ENCODE assay signal across 21 cellular contexts in genomic region chr5:68731255-68731654, GRCh38.
A peak's percentile ranks its signal among the peaks of the same experiment; 100 is the strongest.
DNase-seq lines count a peak whose midpoint lies in the region; ATAC-seq, FAIRE-seq and TF ChIP-seq lines count a peak whose summit lies in the region.
"Had no signal": no experiment of that assay in that cellular context is flagged by ENCODE, and none has a peak within 500 bp of the region (broad histone marks: within the 10 kb centered on the region; RNA-seq: fewer than 3 reads in every experiment).

No MANE protein-coding gene starts in this region.

- FAIRE-seq in islet of Langerhans (lab: Jason Lieb, UNC), result peak; percentile 36
- FAIRE-seq: RCC 7860 had no signal

- H3K27me3 ChIP-seq in rectal smooth muscle tissue (ENCODE audit: control insufficient read depth, insufficient read depth, low read length), result no peaks in the 10 kb centered on the region
- H3K27me3 ChIP-seq: suprapubic skin had no signal

- CTCF ChIA-PET in HEK293 (lab: Yijun Ruan, JAX), result interaction anchor here (0.6 kb wide), 1 partner anchor 177 kb away, joined by 4 read pairs; no protein-coding TSS in a partner anchor
- CTCF ChIA-PET in activated CD4-positive, alpha-beta memory T cell treated with anti-CD3 and anti-CD28 coated beads, Interleukin-2, amount 10 ng/mL, durations not matched to agents 7 days and 5 days (lab: Charles Lee), result no interaction called here

- no peak overlapping the region for H3K4me3 Mint-ChIP-seq in activated CD4-positive, alpha-beta memory T cell treated with anti-CD3 and anti-CD28 coated beads, Interleukin-2, amount 10 ng/mL, durations not matched to agents 7 days and 5 days
- H3K4me3 Mint-ChIP-seq: activated CD4-positive, alpha-beta T cell treated with anti-CD3 and anti-CD28 coated beads, Interleukin-2, amount 10 ng/mL, durations not matched to agents 24 days and 14 days; GM23338; neural crest cell; stimulated activated effector memory CD8-positive, alpha-beta T cell treated with anti-CD3 and anti-CD28 coated beads, Interleukin-12 subunit alpha, Interleukin-12 subunit beta, amount 100 ng/mL, for 72 hours had no signal

- peaks cover 16% of the 10 kb centered on the region for H3K4me1 ChIP-seq in HEK293 (ENCODE audit: control insufficient read depth, insufficient read depth, low read length)
- H3K4me1 ChIP-seq in rectal smooth muscle tissue (ENCODE audit: control insufficient read depth, insufficient read depth, low read length), result peaks cover 9% of the 10 kb centered on the region

- H3K4me1 Mint-ChIP-seq in activated CD4-positive, alpha-beta memory T cell treated with anti-CD3 and anti-CD28 coated beads, Interleukin-2, amount 10 ng/mL, durations not matched to agents 7 days and 5 days, result peaks cover 1% of the 10 kb centered on the region
- H3K4me1 Mint-ChIP-seq: activated CD4-positive, alpha-beta T cell treated with anti-CD3 and anti-CD28 coated beads, Interleukin-2, amount 10 ng/mL, durations not matched to agents 24 days and 14 days; stimulated activated effector memory CD8-positive, alpha-beta T cell treated with anti-CD3 and anti-CD28 coated beads, Interleukin-12 subunit alpha, Interleukin-12 subunit beta, amount 100 ng/mL, for 72 hours had no signal

- H3K27me3 Mint-ChIP-seq in activated CD4-positive, alpha-beta memory T cell treated with anti-CD3 and anti-CD28 coated beads, Interleukin-2, amount 10 ng/mL, durations not matched to agents 7 days and 5 days, result peaks cover 2% of the 10 kb centered on the region
- H3K27me3 Mint-ChIP-seq: activated CD4-positive, alpha-beta T cell treated with anti-CD3 and anti-CD28 coated beads, Interleukin-2, amount 10 ng/mL, durations not matched to agents 24 days and 14 days had no signal

- no peak overlapping the region for H3K9ac ChIP-seq in rectal smooth muscle tissue (ENCODE audit: low read length)

- no peak for DNase-seq in activated CD4-positive, alpha-beta memory T cell treated with anti-CD3 and anti-CD28 coated beads, Interleukin-2, amount 10 ng/mL, durations not matched to agents 7 days and 5 days
- no peak for DNase-seq in HK-2 (ENCODE audit: unreplicated experiment)
- DNase-seq: activated CD4-positive, alpha-beta T cell treated with anti-CD3 and anti-CD28 coated beads, Interleukin-2, amount 10 ng/mL, durations not matched to agents 24 days and 14 days; DND-41; Karpas-422; NCI-H526 treated with DMSO at 0.1 percent for 48 hours; T-helper 2 cell had no signal

- no peaks in the 10 kb centered on the region for H3K9me3 Mint-ChIP-seq in activated CD4-positive, alpha-beta memory T cell treated with anti-CD3 and anti-CD28 coated beads, Interleukin-2, amount 10 ng/mL, durations not matched to agents 7 days and 5 days
- H3K9me3 Mint-ChIP-seq: activated naive CD4-positive, alpha-beta T cell treated with anti-CD3 and anti-CD28 coated beads, Interleukin-2, amount 50 U/mL, for 72 hours; GM23338; neural crest cell; stimulated activated effector memory CD8-positive, alpha-beta T cell treated with anti-CD3 and anti-CD28 coated beads, Interleukin-12 subunit alpha, Interleukin-12 subunit beta, amount 100 ng/mL, for 72 hours had no signal

- no peak for ATAC-seq in HG02885 (IDR thresholded peaks at IDR 0.05; ENCODE audit: poor library complexity, unreplicated experiment)
- ATAC-seq: activated naive CD4-positive, alpha-beta T cell treated with anti-CD3 and anti-CD28 coated beads, Interleukin-2, amount 50 U/mL, for 72 hours; GM23338 had no signal

- H3K27ac ChIP-seq in HEK293 (ENCODE audit: extremely low read depth, low read depth, low read length), result 0 out of 2 replicates have a peak overlapping the region, but pooled peaks have one; percentile 24
- H3K27ac ChIP-seq in angular gyrus (ENCODE audit: low read depth, low read length), result peak overlapping the region; percentile 80
- peak overlapping the region; percentile 71 for H3K27ac ChIP-seq in rectal smooth muscle tissue (ENCODE audit: low read depth, low read length)
- H3K27ac ChIP-seq: C4-2B, skin epidermis, suprapubic skin had no signal

- no peaks in the 10 kb centered on the region for H3K36me3 Mint-ChIP-seq in activated CD4-positive, alpha-beta memory T cell treated with anti-CD3 and anti-CD28 coated beads, Interleukin-2, amount 10 ng/mL, durations not matched to agents 7 days and 5 days (ENCODE audit: low read depth)
- H3K36me3 Mint-ChIP-seq: activated naive CD4-positive, alpha-beta T cell treated with anti-CD3 and anti-CD28 coated beads, Interleukin-2, amount 50 U/mL, for 72 hours; stimulated activated effector memory CD8-positive, alpha-beta T cell treated with anti-CD3 and anti-CD28 coated beads, Interleukin-12 subunit alpha, Interleukin-12 subunit beta, amount 100 ng/mL, for 72 hours had no signal

- no peaks in the 10 kb centered on the region for H3K36me3 ChIP-seq in HEK293 (ENCODE audit: control insufficient read depth in 2 of 2, insufficient read depth in 1 of 2, low read length in 2 of 2)
- H3K36me3 ChIP-seq in rectal smooth muscle tissue (ENCODE audit: control insufficient read depth, insufficient read depth, low read length), result no peaks in the 10 kb centered on the region
- H3K36me3 ChIP-seq: suprapubic skin had no signal

- POLR2A ChIA-PET in HEK293 (lab: Yijun Ruan, JAX), result no interaction called here
- POLR2A ChIA-PET in activated CD4-positive, alpha-beta memory T cell treated with anti-CD3 and anti-CD28 coated beads, Interleukin-2, amount 10 ng/mL, durations not matched to agents 7 days and 5 days (lab: Charles Lee), result interaction anchor here (0.9 kb wide), 2 partner anchors 19 to 20 kb away, joined by 4 read pairs; no protein-coding TSS in a partner anchor

- no peak for TF ChIP-seq CTCF in HEK293 (tag by site-specific recombination; IDR thresholded peaks at IDR 0.05)

- no peaks in the 10 kb centered on the region for H3K9me3 ChIP-seq in HEK293 (ENCODE audit: control insufficient read depth, insufficient read depth, low read depth, low read length)
- H3K9me3 ChIP-seq: suprapubic skin had no signal

- H3K4me3 ChIP-seq in HEK293 (ENCODE audit: low read depth, low read length) (no peak overlapping the region), rectal smooth muscle tissue (ENCODE audit: low read length) (no peak overlapping the region)
- H3K4me3 ChIP-seq: GM23338, skin epidermis, suprapubic skin had no signal

- H3K27ac Mint-ChIP-seq in activated CD4-positive, alpha-beta memory T cell treated with anti-CD3 and anti-CD28 coated beads, Interleukin-2, amount 10 ng/mL, durations not matched to agents 7 days and 5 days, result no peak overlapping the region
- H3K27ac Mint-ChIP-seq: activated CD4-positive, alpha-beta T cell treated with anti-CD3 and anti-CD28 coated beads, Interleukin-2, amount 10 ng/mL, durations not matched to agents 24 days and 14 days; activated naive CD4-positive, alpha-beta T cell treated with anti-CD3 and anti-CD28 coated beads, Interleukin-2, amount 50 U/mL, for 72 hours; GM23338; progenitor cell of endocrine pancreas; stimulated activated effector memory CD8-positive, alpha-beta T cell treated with anti-CD3 and anti-CD28 coated beads, Interleukin-12 subunit alpha, Interleukin-12 subunit beta, amount 100 ng/mL, for 72 hours had no signal

TF ChIP-seq in HEK293, 187 proteins besides CTCF, POLR2A, EP300 and RAD21:
- TF ChIP-seq ZNF175 (tag by site-specific recombination; IDR thresholded peaks at IDR 0.05) (no peak), ZNF23 (tag by site-specific recombination; IDR thresholded peaks at IDR 0.05; ENCODE audit: borderline replicate concordance) (no peak), ZNF350 (tag by site-specific recombination; IDR thresholded peaks at IDR 0.05) (no peak), ZNF132 (tag by site-specific recombination; IDR thresholded peaks at IDR 0.05; ENCODE audit: borderline replicate concordance) (no peak), ZNF2 (tag by site-specific recombination; IDR thresholded peaks at IDR 0.05) (no peak), TRIM28 (IDR thresholded peaks at IDR 0.05; ENCODE audit: borderline replicate concordance, low read length) (no peak)
TF ChIP-seq in HEK293: peak in this region for 0.

Comparison
In these comparisons a context has a peak if more than half of its experiments do, and no peak if none do; other contexts are left out.
1. H3K27ac ChIP-seq: peak in every context shown above with its lines; median percentile 80 in angular gyrus; 71 in rectal smooth muscle tissue; 24 in HEK293.